Comparison of ENCODE assay signal across 23 cellular contexts in genomic region chr6:137259349-137259748, GRCh38. TPM values are rescaled to one million over a fixed set of nuclear protein-coding genes. Genes with fewer than 3 reads are reported as not detected.
A peak's percentile ranks its signal among the peaks of the same experiment; 100 is the strongest.
DNase-seq lines count a peak whose midpoint lies in the region; ATAC-seq, FAIRE-seq and TF ChIP-seq lines count a peak whose summit lies in the region.
"Had no signal": no experiment of that assay in that cellular context is flagged by ENCODE, and none has a peak within 500 bp of the region (broad histone marks: within the 10 kb centered on the region; RNA-seq: fewer than 3 reads in every experiment).

No MANE protein-coding gene starts in this region.

- ATAC-seq in RWPE2 (ENCODE audit: low read depth), result peak; percentile 48; the same call in 2 of the 3 replicates
- no peak for ATAC-seq in HG03196 (IDR thresholded peaks at IDR 0.05; ENCODE audit: unreplicated experiment)
- ATAC-seq: activated CD4-positive, alpha-beta T cell treated with anti-CD3 and anti-CD28 coated beads for 36 hours; effector memory CD8-positive, alpha-beta T cell; left lobe of liver; naive thymus-derived CD8-positive, alpha-beta T cell; SK-N-SH treated with all-trans-retinoic acid at 6 μM for 48 hours had no signal

- no peaks in the 10 kb centered on the region for H3F3A ChIP-seq in neural progenitor cell (ENCODE audit: low read depth)

- no peaks in the 10 kb centered on the region for H3K36me3 Mint-ChIP-seq in neural progenitor cell
- H3K36me3 Mint-ChIP-seq: brain had no signal

- H3K9ac ChIP-seq in neural progenitor cell, result no peak overlapping the region
- H3K9ac ChIP-seq: GM23248 had no signal

- no peaks in the 10 kb centered on the region for H4K20me1 ChIP-seq in neural progenitor cell (ENCODE audit: low read depth)

- peak; percentile 16 for FAIRE-seq in GM12891 (lab: Jason Lieb, UNC)
- FAIRE-seq: colon had no signal

- peaks cover 2% of the 10 kb centered on the region for H3K27me3 Mint-ChIP-seq in neural progenitor cell (ENCODE audit: insufficient read depth, low read depth)
- H3K27me3 Mint-ChIP-seq: effector memory CD8-positive, alpha-beta T cell had no signal

- H3K36me3 ChIP-seq in RWPE2 (ENCODE audit: low read depth) (no peaks in the 10 kb centered on the region), neural progenitor cell (no peaks in the 10 kb centered on the region)

- H3K4me1 ChIP-seq in RWPE2 (ENCODE audit: insufficient read depth, poor library complexity, severe bottlenecking), result peaks cover 15% of the 10 kb centered on the region
- no peaks in the 10 kb centered on the region for H3K4me1 ChIP-seq in neural progenitor cell

- peaks cover 11% of the 10 kb centered on the region for H3K9me3 Mint-ChIP-seq in neural progenitor cell

- peak overlapping the region; percentile 34 for H3K27ac Mint-ChIP-seq in neural progenitor cell
- H3K27ac Mint-ChIP-seq: activated CD4-positive, alpha-beta T cell treated with anti-CD3 and anti-CD28 coated beads for 36 hours; brain; mesothelial cell of epicardium had no signal

- TF ChIP-seq CTCF in RWPE2 (IDR thresholded peaks at IDR 0.05; ENCODE audit: poor library complexity, severe bottlenecking), result no peak
- no peak for TF ChIP-seq CTCF in fibroblast of mammary gland (conservative IDR thresholded peaks at IDR 0.05; ENCODE audit: control insufficient read depth, insufficient read depth, low read depth, low read length)
- TF ChIP-seq CTCF in neural progenitor cell (IDR thresholded peaks at IDR 0.05), result no peak

- no peaks in the 10 kb centered on the region for H3K79me2 ChIP-seq in neural progenitor cell (ENCODE audit: low read depth)

- no peak for TF ChIP-seq POLR2A in GM12891 (IDR thresholded peaks at IDR 0.05; ENCODE audit: low read depth, low read length)

- H3K4me3 ChIP-seq in RWPE2 (ENCODE audit: severe bottlenecking) (no peak overlapping the region), fibroblast of mammary gland (ENCODE audit: control insufficient read depth, low read depth, low read length) (no peak overlapping the region), neural progenitor cell (no peak overlapping the region)
- H3K4me3 ChIP-seq: GM23248 had no signal

- no peak overlapping the region for H3K27ac ChIP-seq in RWPE2 (ENCODE audit: poor library complexity, severe bottlenecking)
- no peak overlapping the region for H3K27ac ChIP-seq in neural progenitor cell
- H3K27ac ChIP-seq: GM23248 had no signal

- no peaks in the 10 kb centered on the region for H3K4me1 Mint-ChIP-seq in neural progenitor cell
- H3K4me1 Mint-ChIP-seq: brain had no signal

- H3K9me3 ChIP-seq in RWPE2 (ENCODE audit: severe bottlenecking) (no peaks in the 10 kb centered on the region), neural progenitor cell (ENCODE audit: low read depth) (no peaks in the 10 kb centered on the region)

- H2AFZ ChIP-seq in neural progenitor cell (replicated peaks), result no peak overlapping the region
- H2AFZ ChIP-seq: GM23248 had no signal

- H3K27me3 ChIP-seq in RWPE2 (ENCODE audit: insufficient read depth, poor library complexity, severe bottlenecking) (no peaks in the 10 kb centered on the region), neural progenitor cell (no peaks in the 10 kb centered on the region)

- no peak overlapping the region for H3K4me2 ChIP-seq in neural progenitor cell

- DNase-seq in GM12891 (ENCODE audit: insufficient read length, low spot score) (no peak), RWPE2 (ENCODE audit: low spot score) (no peak), fibroblast of mammary gland (ENCODE audit: low read depth) (peak; percentile 57), neural progenitor cell (ENCODE audit: low spot score) (no peak), hepatic stellate cell (ENCODE audit: low spot score) (no peak), D341Med (ENCODE audit: low spot score) (no peak)
- DNase-seq: activated CD4-positive, alpha-beta T cell treated with anti-CD3 and anti-CD28 coated beads for 36 hours; activated gamma-delta T cell treated with Interleukin-2 at 50 U/mL for 16 hours; C1 segment of cervical spinal cord; effector memory CD8-positive, alpha-beta T cell; GM23248; Karpas-422; naive thymus-derived CD8-positive, alpha-beta T cell; NCI-H1048; NCI-H187 treated with DMSO at 0.1 percent for 48 hours; NCI-H2227 treated with DMSO at 0.1 percent for 48 hours; retina had no signal

- H3K4me3 Mint-ChIP-seq in neural progenitor cell, result no peak overlapping the region
- H3K4me3 Mint-ChIP-seq: activated CD4-positive, alpha-beta T cell treated with anti-CD3 and anti-CD28 coated beads for 36 hours; brain; effector memory CD8-positive, alpha-beta T cell; mesothelial cell of epicardium; naive thymus-derived CD8-positive, alpha-beta T cell had no signal

TF ChIP-seq in GM12891, 5 proteins besides CTCF, POLR2A, EP300 and RAD21:
- no peak for TF ChIP-seq POU2F2 (IDR thresholded peaks at IDR 0.05; ENCODE audit: low read depth, low read length)
- TF ChIP-seq PAX5 (IDR thresholded peaks at IDR 0.05; ENCODE audit: insufficient read depth, low read length, severe bottlenecking), result no peak
- TF ChIP-seq TAF1 (IDR thresholded peaks at IDR 0.05; ENCODE audit: low read depth, low read length), result no peak
- no peak for TF ChIP-seq POLR2AphosphoS5 (IDR thresholded peaks at IDR 0.05; ENCODE audit: low read depth, low read length)
- TF ChIP-seq SPI1 (IDR thresholded peaks at IDR 0.05; ENCODE audit: low read depth, low read length), result no peak
TF ChIP-seq in GM12891: peak in this region for 0.

RNA-seq across cellular contexts. Expression of gene IFNGR1, which starts 40.2 kb away (rescaled TPM):
- 114 TPM for polyA plus RNA-seq in GM12891 (2012; ENCODE audit: low read depth, missing spikeins)
- 22.7 and 34.0 TPM in 2 replicates for total RNA-seq in neural progenitor cell (ENCODE audit: low replicate concordance)
